8 cellular contexts compared by ENCODE assay signal in genomic region chrX:11758400-11759171, GRCh38. TPM values are rescaled to one million over a fixed set of nuclear protein-coding genes. Genes with fewer than 3 reads are reported as not detected.
A peak's percentile ranks its signal among the peaks of the same experiment; 100 is the strongest.
DNase-seq lines count a peak whose midpoint lies in the region; ATAC-seq and TF ChIP-seq lines count a peak whose summit lies in the region.

No MANE protein-coding gene starts in this region.

- TF ChIP-seq CTCF in epithelial cell of esophagus (IDR thresholded peaks at IDR 0.05; ENCODE audit: insufficient read depth, low read depth, low read length, missing control alignments), result peak; percentile 32
- TF ChIP-seq CTCF in mucosa of descending colon (IDR thresholded peaks at IDR 0.05), result peak; percentile 68

- peak overlapping the region; percentile 96 for H3K9ac ChIP-seq in NT2/D1 (ENCODE audit: insufficient read length, low read depth)

- H3K9me3 ChIP-seq in CD4-positive, alpha-beta memory T cell (ENCODE audit: control insufficient read depth in 1 of 2, low read length in 2 of 2), result no peaks in the 10 kb centered on the region
- H3K9me3 ChIP-seq in NT2/D1 (ENCODE audit: insufficient read depth, low read length) (no peaks in the 10 kb centered on the region), mucosa of descending colon (no peaks in the 10 kb centered on the region)

- peaks cover 29% of the 10 kb centered on the region for H3K4me1 ChIP-seq in CD4-positive, alpha-beta memory T cell (ENCODE audit: insufficient read depth, low read length)
- H3K4me1 ChIP-seq in NT2/D1 (ENCODE audit: insufficient read depth, insufficient read length) (peaks cover 4% of the 10 kb centered on the region), mucosa of descending colon (ENCODE audit: low read depth) (peaks cover 6% of the 10 kb centered on the region)

- H3K27me3 ChIP-seq in CD4-positive, alpha-beta memory T cell (ENCODE audit: insufficient read depth, low read length), result no peaks in the 10 kb centered on the region
- no peaks in the 10 kb centered on the region for H3K27me3 ChIP-seq in NT2/D1 (ENCODE audit: insufficient read depth, insufficient read length)

- ATAC-seq in GM19455 (IDR thresholded peaks at IDR 0.05; ENCODE audit: unreplicated experiment), result peak; percentile 53
- ATAC-seq in mucosa of descending colon, result peak; percentile 91

- intact Hi-C loops in CD4-positive, alpha-beta memory T cell (cut with micrococcal nuclease), result loop anchor here (1.0 to 10.0 kb wide), 6 partner anchors 8 to 1894 kb away; partner anchors contain the start of genes HCCS and TCEANC
- intact Hi-C loops in mucosa of descending colon (cut with DNase I, micrococcal nuclease), result no loop called here

- H3K36me3 Mint-ChIP-seq in CD4-positive, alpha-beta memory T cell, result peaks cover 26 to 38% of the 10 kb centered on the region in 2 donors

- peak overlapping the region; percentile 91 to 99 (median 95) for H3K27ac Mint-ChIP-seq in CD4-positive, alpha-beta memory T cell

- peaks cover 12% of the 10 kb centered on the region for H3K36me3 ChIP-seq in CD4-positive, alpha-beta memory T cell (ENCODE audit: insufficient read depth, low read length)
- H3K36me3 ChIP-seq in NT2/D1 (ENCODE audit: insufficient read depth, insufficient read length, low read length) (peaks cover 33% of the 10 kb centered on the region), mucosa of descending colon (ENCODE audit: low read depth) (no peaks in the 10 kb centered on the region)

- H3K27me3 Mint-ChIP-seq in CD4-positive, alpha-beta memory T cell, result no peaks in the 10 kb centered on the region

- H3K4me3 ChIP-seq in CD4-positive, alpha-beta memory T cell (ENCODE audit: low read length in 2 of 2), result peak overlapping the region; percentile 56 to 58
- H3K4me3 ChIP-seq in NT2/D1 (ENCODE audit: insufficient read length, low read depth) (peak overlapping the region; percentile 96), epithelial cell of esophagus (ENCODE audit: low read length) (peak overlapping the region; percentile 71), mucosa of descending colon (peak overlapping the region; percentile 34)

- POLR2A ChIA-PET in CD4-positive, alpha-beta memory T cell (lab: Charles Lee; ENCODE audit: partially characterized antibody), result interaction anchor here (0.7 to 4.0 kb wide), 4 partner anchors 10 to 227 kb away, joined by 3 to 40 read pairs (median 4); no protein-coding TSS in a partner anchor

- H3K9me3 Mint-ChIP-seq in CD4-positive, alpha-beta memory T cell, result peaks cover 0 to 2% (median 0%) of the 10 kb centered on the region in 8 donors

- H3K27ac ChIP-seq in CD4-positive, alpha-beta memory T cell (ENCODE audit: low read depth, low read length), result peak overlapping the region; percentile 76

- CTCF ChIA-PET in CD4-positive, alpha-beta memory T cell (lab: Charles Lee; ENCODE audit: partially characterized antibody), result interaction anchor here (1.0 to 3.8 kb wide), 4 partner anchors 9 to 28 kb away, joined by 3 to 31 read pairs (median 6); no protein-coding TSS in a partner anchor

- H3K4me3 Mint-ChIP-seq in CD4-positive, alpha-beta memory T cell, result peak overlapping the region; percentile 88 to 98 (median 94)

- peak; percentile 87 to 90 (median 89) for DNase-seq in CD4-positive, alpha-beta memory T cell
- DNase-seq in HT-29 (ENCODE audit: low spot score) (peak; percentile 50), NT2/D1 (ENCODE audit: low read depth, low spot score) (peak; percentile 78), activated T-cell treated with anti-CD3 and anti-CD28 coated beads for 24 hours (ENCODE audit: low read depth) (peak; percentile 80), epithelial cell of esophagus (ENCODE audit: low read depth) (peak; percentile 78), mucosa of descending colon (peak; percentile 87 to 94 (median 89))
- peak; percentile 77 to 82 for DNase-seq in stimulated activated CD8-positive, alpha-beta memory T cell treated with anti-CD3 and anti-CD28 coated beads, Interleukin-2, amount 100 ng/mL, for 48 hours (ENCODE audit: low read depth in 2 of 2)

- peaks cover 14 to 46% (median 29%) of the 10 kb centered on the region in 4 donors for H3K4me1 Mint-ChIP-seq in CD4-positive, alpha-beta memory T cell

RNA-seq across cellular contexts. Expression of gene MSL3, which starts 0.5 kb away (rescaled TPM):
- 100 to 1,000 TPM; 129 to 140 TPM for total RNA-seq in CD4-positive, alpha-beta memory T cell
- 10 to 100 TPM; 62.6 to 72.9 TPM for polyA plus RNA-seq in CD4-positive, alpha-beta memory T cell
- total RNA-seq in HT-29 (2014; rRNA removed; shearing (Covaris generic)), result 7.3 and 7.5 TPM in 2 replicates
- 10 to 100 TPM; 17.2 to 25.3 (median 19.5) TPM for total RNA-seq in mucosa of descending colon

Comparison
In these comparisons a context has a peak if more than half of its experiments do, and no peak if none do; other contexts are left out.
1. Peak in every context shown above with its lines: DNase-seq, ATAC-seq, H3K4me3 ChIP-seq and H3K27ac ChIP-seq.
2. H3K4me3 ChIP-seq: peak in every context shown above with its lines; median percentile 96 in NT2/D1; 71 in epithelial cell of esophagus; 57 in CD4-positive, alpha-beta memory T cell; 34 in mucosa of descending colon.
3. RNA of gene MSL3, which starts 0.5 kb away (total RNA-seq): 129 to 140 TPM in CD4-positive, alpha-beta memory T cell; 17.2 to 25.3 TPM in mucosa of descending colon and 7.3 to 7.5 TPM in HT-29; every median in the first group is over 4 times any median in the second.